ENCODE assay signal across 8 cellular contexts in genomic region chr4:92387459-92388069, GRCh38.
DNase-seq lines count a peak whose midpoint lies in the region; ATAC-seq and TF ChIP-seq lines count a peak whose summit lies in the region.

No MANE protein-coding gene starts in this region.

- H3K27ac ChIP-seq in DND-41 (ENCODE audit: low read length) (no peak overlapping the region), spleen (no peak overlapping the region)

- H2AFZ ChIP-seq in DND-41 (ENCODE audit: low read depth, low read length) = no peak overlapping the region

- DNase-seq in DND-41 (no peak), RKO (ENCODE audit: low spot score) (peak; percentile 74), fibroblast of the aortic adventitia (ENCODE audit: low read depth) (peak; percentile 66), skeletal muscle cell (ENCODE audit: low read depth) (peak; percentile 13), spleen (no peak), omental fat pad (ENCODE audit: low spot score) (no peak)

- H3K4me2 ChIP-seq in DND-41 (ENCODE audit: insufficient read depth, low read length) = no peak overlapping the region

- H3K9me3 ChIP-seq in DND-41 (ENCODE audit: insufficient read depth, low read length, severe bottlenecking) (no peaks in the 10 kb centered on the region), spleen (no peaks in the 10 kb centered on the region)

- H3K79me2 ChIP-seq in DND-41 (ENCODE audit: insufficient read depth, low read length) = no peaks in the 10 kb centered on the region

- H3K36me3 ChIP-seq in DND-41 (ENCODE audit: insufficient read depth, low read length) (no peaks in the 10 kb centered on the region), spleen (no peaks in the 10 kb centered on the region)

- TF ChIP-seq CTCF in DND-41 (IDR thresholded peaks at IDR 0.05; ENCODE audit: borderline replicate concordance, extremely low read depth, low read length, poor library complexity, severe bottlenecking) (peak; percentile 57), fibroblast of the aortic adventitia (IDR thresholded peaks at IDR 0.05; ENCODE audit: insufficient read depth, low read length) (peak; percentile 55), spleen (IDR thresholded peaks at IDR 0.05 in 8 of 11, conservative IDR thresholded peaks at IDR 0.05 in 3 of 11) (peak in 3 of 11 experiments; percentile 36 to 50 (median 42)), omental fat pad (IDR thresholded peaks at IDR 0.05) (no peak)

- WGBS in spleen, 5 donors = 89 to 98% (median 97%) methylated on average over 1 of the region's 1 CpG

- no peak for TF ChIP-seq POLR2A in spleen (IDR thresholded peaks at IDR 0.05)

- H3K27me3 ChIP-seq in DND-41 (ENCODE audit: insufficient read depth, low read length, poor library complexity) (no peaks in the 10 kb centered on the region), spleen (replicated peaks in 1 of 7) (no peaks in the 10 kb centered on the region)

- ATAC-seq in DND-41 (ENCODE audit: insufficient read depth, low read depth) (peak; percentile 60; the same call in 2 of the 3 replicates), GM21360 (IDR thresholded peaks at IDR 0.05; ENCODE audit: unreplicated experiment) (peak; percentile 67), HG03521 (IDR thresholded peaks at IDR 0.05; ENCODE audit: unreplicated experiment) (peak; percentile 53), omental fat pad (ENCODE audit: low FRiP score) (no peak)

- intact Hi-C loops in spleen (cut with DNase I; ENCODE audit: low total_unique reads) = no loop called here

- H3K9ac ChIP-seq in DND-41 (ENCODE audit: low read depth, low read length) = no peak overlapping the region

- H4K20me1 ChIP-seq in DND-41 (ENCODE audit: insufficient read depth, low read length) = no peaks in the 10 kb centered on the region

- H3K4me1 ChIP-seq in DND-41 (ENCODE audit: insufficient read depth, low read length) (no peaks in the 10 kb centered on the region), spleen (no peaks in the 10 kb centered on the region)

- H3K4me3 ChIP-seq in DND-41 (ENCODE audit: low read depth in 1 of 2, low read length in 2 of 2) (no peak overlapping the region), fibroblast of the aortic adventitia (ENCODE audit: low read depth, low read length) (no peak overlapping the region), skeletal muscle cell (ENCODE audit: low read depth, low read length) (no peak overlapping the region), spleen (no peak overlapping the region)

Comparison
In these comparisons a context has a peak if more than half of its experiments do, and no peak if none do; other contexts are left out.
1. DNase-seq: peak in RKO (single experiment), fibroblast of the aortic adventitia (single experiment) and skeletal muscle cell (single experiment); none in DND-41 (single experiment), spleen (single experiment) and omental fat pad (single experiment).
2. CTCF ChIP-seq: peak in DND-41 (single experiment) and fibroblast of the aortic adventitia (single experiment); none in omental fat pad (0 of 3).